1 cellular context compared by ENCODE assay signal in the genomic region with DNA sequence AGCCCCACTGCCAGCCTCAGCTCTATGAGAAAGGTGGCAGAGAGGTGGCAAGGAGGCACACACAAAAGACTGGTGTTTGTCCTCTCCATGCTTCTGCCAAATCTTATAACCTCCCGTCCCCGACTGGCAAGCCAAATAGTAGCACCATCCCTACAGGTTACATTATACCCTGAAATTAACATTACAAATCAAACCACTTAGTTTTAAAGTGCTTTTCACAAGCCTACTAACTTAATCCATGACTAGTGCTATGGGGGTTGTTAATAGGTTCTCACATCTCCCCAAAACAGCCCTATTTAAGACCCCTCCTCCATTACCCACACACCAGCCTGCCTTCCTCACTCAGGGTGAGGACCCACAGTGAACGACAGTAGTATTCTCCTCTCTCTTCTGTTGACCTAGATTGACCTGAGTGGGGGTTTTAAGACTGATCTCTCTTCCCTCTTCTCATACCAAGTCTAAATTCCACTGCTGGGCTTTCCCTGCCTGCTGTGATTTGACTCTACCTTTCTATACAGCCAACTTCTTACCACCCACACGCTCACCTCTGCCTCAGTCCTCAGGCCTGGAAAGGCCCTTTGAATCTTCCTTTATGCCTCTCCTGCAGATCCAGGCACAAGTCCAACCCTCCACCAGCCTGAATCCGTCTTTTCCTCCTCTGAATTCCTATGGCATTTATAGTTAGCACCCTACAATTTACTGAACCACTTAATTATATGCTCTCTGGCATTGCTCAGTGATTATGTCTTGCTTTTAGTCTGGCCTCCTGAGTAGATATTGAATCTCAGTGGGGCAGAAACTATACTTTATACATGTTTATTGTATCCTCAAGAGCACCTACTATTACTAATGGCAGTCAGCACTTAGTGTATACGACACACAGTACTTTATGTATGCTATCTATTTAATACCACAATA.
TF ChIP-seq lines count a peak whose summit lies in the region.

No MANE protein-coding gene starts in this region.

TF ChIP-seq in A549, 52 proteins besides CTCF, POLR2A, EP300 and RAD21 (continued from another document):
- TF ChIP-seq ELK1 (IDR thresholded peaks at IDR 0.05; ENCODE audit: low read depth, low read length) = no peak
